14 cellular contexts compared by ENCODE assay signal in genomic region chr2:234421-234820, GRCh38. TPM values are rescaled to one million over a fixed set of nuclear protein-coding genes. Genes with fewer than 3 reads are reported as not detected.
DNase-seq lines count a peak whose midpoint lies in the region; ATAC-seq and TF ChIP-seq lines count a peak whose summit lies in the region.
"Had no signal": no experiment of that assay in that cellular context is flagged by ENCODE, and none has a peak within 500 bp of the region (broad histone marks: within the 10 kb centered on the region; RNA-seq: fewer than 3 reads in every experiment).

No MANE protein-coding gene starts in this region.

- H3K27ac Mint-ChIP-seq in nephron, result peak overlapping the region in 2 of 3 experiments; percentile 56 to 74
- H3K27ac Mint-ChIP-seq: CD4-positive, alpha-beta T cell had no signal

- in situ Hi-C loops in ACHN (cut with HindIII; ENCODE audit: low pct_ligation_motif_present, low pct_unique_long_range_greater_than_20kb, low sequenced_read_pairs), result no loop called here

- TF ChIP-seq CTCF in LNCaP clone FGC (IDR thresholded peaks at IDR 0.05; ENCODE audit: control insufficient read depth, extremely low read depth, insufficient read depth) (no peak), nephron (IDR thresholded peaks at IDR 0.05; ENCODE audit: unreplicated experiment in 3 of 3) (no peak)

- H3K27me3 Mint-ChIP-seq in nephron (ENCODE audit: low read depth), result no peaks in the 10 kb centered on the region
- H3K27me3 Mint-ChIP-seq: CD4-positive, alpha-beta T cell had no signal

- peak; percentile 80 for ATAC-seq in left lobe of liver
- ATAC-seq in HG02973 (IDR thresholded peaks at IDR 0.05; ENCODE audit: unreplicated experiment), result no peak
- ATAC-seq: K562 had no signal

- H3K4me3 ChIP-seq in LNCaP clone FGC (ENCODE audit: low read depth, low read length), result no peak overlapping the region
- H3K4me3 ChIP-seq: K562 had no signal

- no peak overlapping the region for H3K4me3 Mint-ChIP-seq in nephron
- H3K4me3 Mint-ChIP-seq: CD4-positive, alpha-beta T cell had no signal

- DNase-seq in HT-29 (ENCODE audit: low spot score) (peak; percentile 3), LNCaP clone FGC (ENCODE audit: low read depth) (peak; percentile 49), left lobe of liver (ENCODE audit: low spot score) (no peak), AG08396 (ENCODE audit: low spot score) (no peak), ACHN (no peak)
- DNase-seq: AML-193; Caco-2; CD4-positive, alpha-beta T cell; HCEC 1CT; IMR-90 had no signal

- peaks cover 27% of the 10 kb centered on the region for H3K36me3 Mint-ChIP-seq in nephron (ENCODE audit: low read depth)

- H3K4me1 Mint-ChIP-seq in nephron, result peaks cover 31% of the 10 kb centered on the region

- no peaks in the 10 kb centered on the region for H3K9me3 Mint-ChIP-seq in nephron
- H3K9me3 Mint-ChIP-seq: CD4-positive, alpha-beta T cell had no signal

RNA-seq across cellular contexts. Expression of gene SH3YL1, which starts 29.4 kb away (rescaled TPM):
- 33.6 and 36.9 TPM in 2 replicates for total RNA-seq in HT-29 (2014; rRNA removed; shearing (Covaris generic))
- total RNA-seq in left lobe of liver, result 7.3 TPM

RNA-seq across cellular contexts. Expression of gene ACP1, which starts 30.3 kb away (rescaled TPM):
- total RNA-seq in HT-29 (2014; rRNA removed; shearing (Covaris generic)), result 114 and 136 TPM in 2 replicates
- 58.7 TPM for total RNA-seq in left lobe of liver

RNA-seq across cellular contexts. Expression of gene ALKAL2, which starts 53.5 kb away (rescaled TPM):
- total RNA-seq in HT-29 (2014; rRNA removed; shearing (Covaris generic)), result not detected in 2 replicates
- total RNA-seq in left lobe of liver, result 2.5 TPM
- total RNA-seq: A172; Caco-2; CD4-positive, alpha-beta T cell; IMR-90; K562 had no signal

Comparison
In these comparisons a context has a peak if more than half of its experiments do, and no peak if none do; other contexts are left out.
1. DNase-seq: peak in HT-29 (single experiment) and LNCaP clone FGC (single experiment); none in left lobe of liver (single experiment), AG08396 (single experiment) and ACHN (single experiment).